ENCODE assay signal across 1 cellular context in genomic region chr17:75032896-75033294, GRCh38.
TF ChIP-seq lines count a peak whose summit lies in the region.

No MANE protein-coding gene starts in this region.

TF ChIP-seq in endothelial cell of umbilical vein, 7 proteins besides CTCF, POLR2A, EP300 and RAD21:
- TF ChIP-seq MYC (IDR thresholded peaks at IDR 0.05; ENCODE audit: low read depth, low read length) (no peak), EZH2 (IDR thresholded peaks at IDR 0.05; ENCODE audit: borderline replicate concordance, low read depth, low read length, severe bottlenecking) (no peak), FOS (IDR thresholded peaks at IDR 0.05; ENCODE audit: borderline replicate concordance, insufficient read depth, low read length) (no peak), GATA2 (IDR thresholded peaks at IDR 0.05; ENCODE audit: insufficient read depth, insufficient read length, low read depth, low read length) (no peak), POLR2AphosphoS5 (IDR thresholded peaks at IDR 0.05; ENCODE audit: insufficient read depth, low read depth, low read length) (no peak), JUN (IDR thresholded peaks at IDR 0.05; ENCODE audit: borderline replicate concordance, insufficient read depth, insufficient read length, low read depth) (no peak)
- TF ChIP-seq, protein P1, sequence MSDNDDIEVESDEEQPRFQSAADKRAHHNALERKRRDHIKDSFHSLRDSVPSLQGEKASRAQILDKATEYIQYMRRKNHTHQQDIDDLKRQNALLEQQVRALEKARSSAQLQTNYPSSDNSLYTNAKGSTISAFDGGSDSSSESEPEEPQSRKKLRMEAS (IDR thresholded peaks at IDR 0.05; ENCODE audit: insufficient read depth, insufficient read length): no peak
